Comparison of ENCODE assay signal across 14 cellular contexts in the genomic region with DNA sequence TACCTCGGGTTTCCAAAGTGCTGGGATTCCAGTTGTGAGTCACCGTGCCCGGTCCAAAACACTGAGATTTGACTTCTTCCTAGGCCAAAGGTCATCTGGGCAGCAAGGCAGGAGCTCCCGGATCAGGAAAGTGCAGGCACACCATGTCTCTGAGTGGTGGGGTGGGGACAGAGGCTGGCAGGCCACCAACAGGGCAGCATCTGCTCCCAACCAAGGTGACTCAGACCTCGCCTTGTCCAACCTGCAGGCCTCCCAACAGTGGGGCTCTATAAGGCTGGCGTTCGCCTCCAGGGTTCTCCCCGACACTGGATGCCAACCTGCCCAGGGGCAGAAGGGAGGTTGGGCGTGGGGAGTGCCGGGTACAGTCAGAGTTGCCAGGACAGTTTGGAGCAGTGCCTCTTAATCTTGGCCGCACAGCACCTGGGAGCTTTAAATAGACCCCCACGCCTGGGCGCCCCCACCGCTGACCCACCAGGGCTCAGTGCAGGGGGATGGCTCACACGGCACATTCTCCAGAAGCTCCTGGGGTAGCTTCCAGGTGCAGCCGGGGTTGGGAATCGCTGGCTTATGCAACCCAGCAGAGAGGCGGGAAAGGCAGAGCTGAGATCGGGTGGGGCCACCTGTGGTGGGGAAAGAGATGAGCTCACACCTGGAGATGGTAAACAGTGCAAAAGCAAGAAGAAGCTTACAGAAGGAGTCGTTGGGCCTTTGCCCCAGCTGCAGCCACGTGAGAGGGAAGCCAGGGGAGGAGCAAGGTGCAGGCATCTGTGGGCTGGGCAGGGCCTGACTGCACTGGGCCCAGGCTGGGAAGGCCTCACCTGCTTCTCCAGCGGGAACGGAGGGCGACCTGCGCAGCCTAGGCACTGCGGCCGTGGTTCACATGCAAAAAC. TPM values are rescaled to one million over a fixed set of nuclear protein-coding genes. Genes with fewer than 3 reads are reported as not detected.
DNase-seq lines count a peak whose midpoint lies in the region; ATAC-seq and TF ChIP-seq lines count a peak whose summit lies in the region.
"Had no signal": no experiment of that assay in that cellular context is flagged by ENCODE, and none has a peak within 500 bp of the region (broad histone marks: within the 10 kb centered on the region; RNA-seq: fewer than 3 reads in every experiment).

No MANE protein-coding gene starts in this region.

- no peaks in the 10 kb centered on the region for H3K36me3 ChIP-seq in sigmoid colon

- WGBS in sigmoid colon, 2 donors = 16 to 69% methylated on average over 27 of the region's 27 CpGs

- no peak for TF ChIP-seq POLR2A in sigmoid colon (IDR thresholded peaks at IDR 0.05)

- peak overlapping the region; percentile 82 for H3K27ac ChIP-seq in foreskin keratinocyte
- no peak overlapping the region for H3K27ac ChIP-seq in sigmoid colon

- H3K27me3 ChIP-seq in foreskin keratinocyte (no peaks in the 10 kb centered on the region), sigmoid colon (no peaks in the 10 kb centered on the region)

- TF ChIP-seq EP300 in sigmoid colon (IDR thresholded peaks at IDR 0.05) = no peak

- DNase-seq in DMS153 (lab: John Stamatoyannopoulos, UW) (peak; percentile 1), DMS153 treated with DMSO at 0.1 percent for 48 hours (lab: John Stamatoyannopoulos, UW; ENCODE audit: unreplicated experiment) (no peak), NCI-H510A treated with DMSO at 0.1 percent for 48 hours (lab: John Stamatoyannopoulos, UW) (peak; percentile 84), foreskin keratinocyte (peak; percentile 94 to 96), sigmoid colon (peak; percentile 56), activated gamma-delta T cell treated with Interleukin-2 at 50 U/mL for 16 hours (no peak), HEK293T (ENCODE audit: extremely low spot score) (no peak)
- DNase-seq: 8988T; stimulated activated CD4-positive, alpha-beta T cell treated with anti-CD3 and anti-CD28 coated beads, Interleukin-4, amount 100 ng/mL, for 4 hours had no signal

- peaks cover 0 to 4% (median 2%) of the 10 kb centered on the region in 4 donors for H3K9me3 ChIP-seq in sigmoid colon

- intact Hi-C loops in sigmoid colon (cut with DNase I) = no loop called here

- TF ChIP-seq CTCF in foreskin keratinocyte (conservative IDR thresholded peaks at IDR 0.05) (peak; percentile 9), sigmoid colon (IDR thresholded peaks at IDR 0.05) (no peak)

- H3K4me1 ChIP-seq in foreskin keratinocyte (peaks cover 7% of the 10 kb centered on the region), sigmoid colon (no peaks in the 10 kb centered on the region)

- POLR2A ChIA-PET in HEK293T (lab: Yijun Ruan, JAX) = no interaction called here

- peak; percentile 82 for ATAC-seq in foreskin keratinocyte
- ATAC-seq in GM21526 (IDR thresholded peaks at IDR 0.05; ENCODE audit: low FRiP score, unreplicated experiment) = no peak

- CTCF ChIA-PET in HEK293T (lab: Yijun Ruan, JAX) = interaction anchor here (0.6 to 1.6 kb wide), 2 partner anchors 135 to 714 kb away, joined by 3 read pairs; a partner anchor contains a TSS

- no peak overlapping the region for H3K4me3 ChIP-seq in sigmoid colon
- H3K4me3 ChIP-seq: lung had no signal

TF ChIP-seq in HEK293T, 16 proteins besides CTCF, POLR2A, EP300 and RAD21:
- TF ChIP-seq LEF1 (IDR thresholded peaks at IDR 0.05; ENCODE audit: borderline replicate concordance) (no peak), FOXA1 (IDR thresholded peaks at IDR 0.05) (no peak), FOXM1 (IDR thresholded peaks at IDR 0.05; ENCODE audit: borderline replicate concordance) (no peak), HDGF (IDR thresholded peaks at IDR 0.05; ENCODE audit: borderline replicate concordance) (no peak), L3MBTL2 (conservative IDR thresholded peaks at IDR 0.05) (no peak), SUZ12 (IDR thresholded peaks at IDR 0.05) (no peak), CTBP1 (IDR thresholded peaks at IDR 0.05; ENCODE audit: borderline replicate concordance) (no peak), ZNF384 (IDR thresholded peaks at IDR 0.05) (no peak), NFRKB (IDR thresholded peaks at IDR 0.05) (no peak), ARNT (IDR thresholded peaks at IDR 0.05) (no peak), BHLHE40 (IDR thresholded peaks at IDR 0.05; ENCODE audit: borderline replicate concordance) (no peak), TARDBP (IDR thresholded peaks at IDR 0.05) (no peak), ELF4 (IDR thresholded peaks at IDR 0.05) (no peak), SP1 (IDR thresholded peaks at IDR 0.05) (no peak)
- TF ChIP-seq, protein P1, sequence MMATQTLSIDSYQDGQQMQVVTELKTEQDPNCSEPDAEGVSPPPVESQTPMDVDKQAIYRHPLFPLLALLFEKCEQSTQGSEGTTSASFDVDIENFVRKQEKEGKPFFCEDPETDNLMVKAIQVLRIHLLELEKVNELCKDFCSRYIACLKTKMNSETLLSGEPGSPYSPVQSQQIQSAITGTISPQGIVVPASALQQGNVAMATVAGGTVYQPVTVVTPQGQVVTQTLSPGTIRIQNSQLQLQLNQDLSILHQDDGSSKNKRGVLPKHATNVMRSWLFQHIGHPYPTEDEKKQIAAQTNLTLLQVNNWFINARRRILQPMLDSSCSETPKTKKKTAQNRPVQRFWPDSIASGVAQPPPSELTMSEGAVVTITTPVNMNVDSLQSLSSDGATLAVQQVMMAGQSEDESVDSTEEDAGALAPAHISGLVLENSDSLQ (IDR thresholded peaks at IDR 0.05) = no peak

RNA-seq across cellular contexts. Expression of a gene that starts 10.9 kb away (rescaled TPM):
- total RNA-seq in foreskin keratinocyte = 2.4 and 65.7 TPM in 2 replicates
- 2.1 and 104 TPM in 2 replicates for polyA plus RNA-seq in foreskin keratinocyte
- not detected for total RNA-seq in sigmoid colon
- polyA plus RNA-seq in sigmoid colon = not detected
- total RNA-seq: activated CD8-positive, alpha-beta memory T cell treated with anti-CD3 and anti-CD28 coated beads for 36 hours; dermis microvascular lymphatic vessel endothelial cell; lung; pulmonary artery endothelial cell had no signal
- polyA plus RNA-seq: lung had no signal

RNA-seq across cellular contexts. Expression of a gene that starts 36.2 kb away (rescaled TPM):
- 2.7 and 4.7 TPM in 2 replicates for total RNA-seq in foreskin keratinocyte
- 4.5 and 8.0 TPM in 2 replicates for polyA plus RNA-seq in foreskin keratinocyte
- not detected for total RNA-seq in sigmoid colon
- under 1 TPM in 1 of 3 donors, not detected in 2; 0.15 TPM for polyA plus RNA-seq in sigmoid colon
- total RNA-seq: activated CD8-positive, alpha-beta memory T cell treated with anti-CD3 and anti-CD28 coated beads for 36 hours; dermis microvascular lymphatic vessel endothelial cell; pulmonary artery endothelial cell had no signal

Comparison
In these comparisons a context has a peak if more than half of its experiments do, and no peak if none do; other contexts are left out.
1. DNase-seq: peak in DMS153 (single experiment), NCI-H510A treated with DMSO at 0.1 percent for 48 hours (single experiment), foreskin keratinocyte (2 of 2) and sigmoid colon (single experiment); none in DMS153 treated with DMSO at 0.1 percent for 48 hours (single experiment), activated gamma-delta T cell treated with Interleukin-2 at 50 U/mL for 16 hours (single experiment) and HEK293T (single experiment).